Comparison of ENCODE assay signal across 8 cellular contexts in the genomic region with DNA sequence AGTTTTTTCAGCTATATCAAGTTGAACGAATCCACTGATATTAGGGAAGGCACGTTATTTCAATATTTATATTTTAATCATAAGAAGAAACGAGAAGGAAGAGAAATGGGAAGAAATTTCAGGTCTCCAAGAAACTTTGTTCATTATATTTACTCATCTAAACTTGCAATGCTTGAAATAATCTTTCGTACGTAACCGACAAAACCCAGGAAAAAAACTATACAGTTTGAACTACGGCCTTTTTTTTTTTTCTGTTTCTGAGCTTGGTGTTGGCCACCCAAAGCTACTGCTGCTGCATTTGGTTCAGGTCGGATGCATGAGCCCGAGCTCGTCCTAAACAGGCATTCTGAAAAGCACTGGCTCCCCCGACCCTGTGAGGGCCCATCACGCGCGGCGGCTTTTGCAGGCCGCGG. TPM values are rescaled to one million over a fixed set of nuclear protein-coding genes. Genes with fewer than 3 reads are reported as not detected.
DNase-seq lines count a peak whose midpoint lies in the region; ATAC-seq, FAIRE-seq and TF ChIP-seq lines count a peak whose summit lies in the region.

No MANE protein-coding gene starts in this region.

- peak overlapping the region; percentile 83 for H3K4me3 Mint-ChIP-seq in activated naive CD4-positive, alpha-beta T cell treated with anti-CD3 and anti-CD28 coated beads for 36 hours
- peak overlapping the region; percentile 85 for H3K4me3 Mint-ChIP-seq in astrocyte (ENCODE audit: unreplicated experiment)

- H3K4me2 ChIP-seq in astrocyte (ENCODE audit: low read length) = peak overlapping the region; percentile 85

- no peak overlapping the region for H3K27ac Mint-ChIP-seq in activated naive CD4-positive, alpha-beta T cell treated with anti-CD3 and anti-CD28 coated beads for 36 hours
- H3K27ac Mint-ChIP-seq in astrocyte (ENCODE audit: unreplicated experiment) = peak overlapping the region; percentile 70

- no peak for TF ChIP-seq CTCF in astrocyte (IDR thresholded peaks at IDR 0.05; ENCODE audit: insufficient read depth, low read depth, low read length)
- no peak for TF ChIP-seq CTCF in right lobe of liver (IDR thresholded peaks at IDR 0.05)
- no peak for TF ChIP-seq CTCF in tibial artery (IDR thresholded peaks at IDR 0.05)

- H3K36me3 Mint-ChIP-seq in activated naive CD4-positive, alpha-beta T cell treated with anti-CD3 and anti-CD28 coated beads for 36 hours (ENCODE audit: low read depth) = no peaks in the 10 kb centered on the region
- H3K36me3 Mint-ChIP-seq in astrocyte (ENCODE audit: low read depth, unreplicated experiment) = no peaks in the 10 kb centered on the region

- FAIRE-seq in astrocyte (lab: Jason Lieb, UNC) = no peak

- intact Hi-C loops in activated naive CD4-positive, alpha-beta T cell treated with anti-CD3 and anti-CD28 coated beads for 36 hours (cut with micrococcal nuclease) = loop anchor here (1.0 to 10.0 kb wide), 8 partner anchors 156 to 762 kb away; partner anchors contain the start of gene OLIG3
- intact Hi-C loops in right lobe of liver (cut with DNase I) (loop anchor here in 1 of 2 donors (5.0 kb wide), 1 partner anchor 104 kb away; no protein-coding TSS in a partner anchor), tibial artery (cut with DNase I; ENCODE audit: low total_unique reads) (loop anchor here (5.0 kb wide), 1 partner anchor 104 kb away; no protein-coding TSS in a partner anchor)

- no peaks in the 10 kb centered on the region for H3K36me3 ChIP-seq in astrocyte (ENCODE audit: insufficient read depth, low read length)
- H3K36me3 ChIP-seq in right lobe of liver = no peaks in the 10 kb centered on the region
- no peaks in the 10 kb centered on the region for H3K36me3 ChIP-seq in tibial artery

- peak overlapping the region; percentile 56 for H3K27ac ChIP-seq in astrocyte (ENCODE audit: low read depth, low read length)
- peak overlapping the region; percentile 86 to 95 (median 91) for H3K27ac ChIP-seq in right lobe of liver
- peak overlapping the region; percentile 78 to 80 for H3K27ac ChIP-seq in tibial artery

- H3K4me1 ChIP-seq in astrocyte (ENCODE audit: insufficient read depth, low read length) = peaks cover 6% of the 10 kb centered on the region
- H3K4me1 ChIP-seq in right lobe of liver = peaks cover 0 to 13% (median 3%) of the 10 kb centered on the region in 4 donors
- peaks cover 0 to 28% (median 11%) of the 10 kb centered on the region in 4 donors for H3K4me1 ChIP-seq in tibial artery

- H4K20me1 ChIP-seq in astrocyte (ENCODE audit: insufficient read depth, low read length) = peaks cover 6% of the 10 kb centered on the region

- H3K27me3 Mint-ChIP-seq in activated naive CD4-positive, alpha-beta T cell treated with anti-CD3 and anti-CD28 coated beads for 36 hours (ENCODE audit: low read depth) = peaks cover 35% of the 10 kb centered on the region
- H3K27me3 Mint-ChIP-seq in astrocyte (ENCODE audit: low read depth, unreplicated experiment) = peaks cover 11% of the 10 kb centered on the region

- H2AFZ ChIP-seq in astrocyte (ENCODE audit: low read depth, low read length) = peak overlapping the region; percentile 93

- H3K4me3 ChIP-seq in astrocyte (ENCODE audit: insufficient read depth, low read depth, low read length) (peak overlapping the region; percentile 67), right lobe of liver (peak overlapping the region; percentile 63 to 69 (median 67)), tibial artery (peak overlapping the region; percentile 91 to 95)

- H3K9me3 Mint-ChIP-seq in activated naive CD4-positive, alpha-beta T cell treated with anti-CD3 and anti-CD28 coated beads for 36 hours = no peaks in the 10 kb centered on the region
- no peaks in the 10 kb centered on the region for H3K9me3 Mint-ChIP-seq in astrocyte (ENCODE audit: unreplicated experiment)

- peaks cover 21% of the 10 kb centered on the region for H3K79me2 ChIP-seq in astrocyte (ENCODE audit: insufficient read depth, low read length)

- no peak for DNase-seq in activated naive CD4-positive, alpha-beta T cell treated with anti-CD3 and anti-CD28 coated beads for 36 hours
- no peak for DNase-seq in activated naive CD4-positive, alpha-beta T cell treated with anti-CD3 and anti-CD28 coated beads, Interleukin-2, amount 50 U/mL, for 16 hours
- DNase-seq in astrocyte (ENCODE audit: low read depth) (no peak), right lobe of liver (no peak), tibial artery (no peak), activated gamma-delta T cell treated with Interleukin-2 at 50 U/mL for 16 hours (no peak), NCI-H524 (lab: John Stamatoyannopoulos, UW) (no peak)

- CTCF ChIA-PET in activated naive CD4-positive, alpha-beta T cell treated with anti-CD3 and anti-CD28 coated beads for 36 hours (lab: Charles Lee) = interaction anchor here (0.6 to 3.0 kb wide), 5 partner anchors 9 to 409 kb away, joined by 3 to 26 read pairs (median 12); no protein-coding TSS in a partner anchor

- H3K9ac ChIP-seq in astrocyte (ENCODE audit: low read length) = peak overlapping the region; percentile 88

- WGBS in right lobe of liver (ENCODE audit: insufficient coverage, low coverage, low lambda C conversion rate, missing lambda C conversion rate) = 5% methylated on average over 15 of the region's 17 CpGs

- no peak for TF ChIP-seq POLR2A in right lobe of liver (IDR thresholded peaks at IDR 0.05)

- ATAC-seq in right lobe of liver (no peak), GM18870 (IDR thresholded peaks at IDR 0.05; ENCODE audit: unreplicated experiment) (no peak)

- H3K27me3 ChIP-seq in astrocyte (ENCODE audit: insufficient read depth, low read length) = no peaks in the 10 kb centered on the region
- H3K27me3 ChIP-seq in right lobe of liver = no peaks in the 10 kb centered on the region
- H3K27me3 ChIP-seq in tibial artery = no peaks in the 10 kb centered on the region

- H3K4me1 Mint-ChIP-seq in activated naive CD4-positive, alpha-beta T cell treated with anti-CD3 and anti-CD28 coated beads for 36 hours (ENCODE audit: low read depth) = peaks cover 19% of the 10 kb centered on the region
- H3K4me1 Mint-ChIP-seq in astrocyte (ENCODE audit: low read depth, unreplicated experiment) = peaks cover 6% of the 10 kb centered on the region

- H3K9me3 ChIP-seq in astrocyte (ENCODE audit: insufficient read depth, low read depth, low read length) = no peaks in the 10 kb centered on the region
- no peaks in the 10 kb centered on the region for H3K9me3 ChIP-seq in right lobe of liver
- no peaks in the 10 kb centered on the region for H3K9me3 ChIP-seq in tibial artery

RNA-seq across cellular contexts. Expression of gene PERP, which starts 0.5 kb away (rescaled TPM):
- total RNA-seq in activated naive CD4-positive, alpha-beta T cell treated with anti-CD3 and anti-CD28 coated beads for 36 hours = 1 to 10 TPM; 4.3 to 4.4 TPM
- total RNA-seq in astrocyte = 36.4 and 43.1 TPM in 2 replicates
- total RNA-seq in right lobe of liver = 10 to 100 TPM; 27.9 to 61.6 (median 45.7) TPM

RNA-seq across cellular contexts. Expression of gene ARFGEF3, which starts 55.1 kb away (rescaled TPM):
- total RNA-seq in activated naive CD4-positive, alpha-beta T cell treated with anti-CD3 and anti-CD28 coated beads for 36 hours = under 1 TPM; 0.72 TPM
- total RNA-seq in astrocyte = 1.5 and 1.9 TPM in 2 replicates
- total RNA-seq in right lobe of liver = 1 to 10 TPM in 1 of 6 experiments, under 1 TPM in 5; 0.07 to 2.0 (median 0.24) TPM
